9 cellular contexts compared by ENCODE assay signal in genomic region chrX:96372313-96373046, GRCh38.
DNase-seq lines count a peak whose midpoint lies in the region; ATAC-seq, FAIRE-seq and TF ChIP-seq lines count a peak whose summit lies in the region.
"Had no signal": no experiment of that assay in that cellular context is flagged by ENCODE, and none has a peak within 500 bp of the region (broad histone marks: within the 10 kb centered on the region; RNA-seq: fewer than 3 reads in every experiment).

No MANE protein-coding gene starts in this region.

- DNase-seq in DMS 273 treated with DMSO at 0.1 percent for 48 hours (lab: John Stamatoyannopoulos, UW) (peak; percentile 23), H54 (ENCODE audit: insufficient read length, low spot score) (peak; percentile 2), NCI-H2171 treated with DMSO at 0.1 percent for 48 hours (lab: John Stamatoyannopoulos, UW) (peak; percentile 65), cerebellar cortex (ENCODE audit: low spot score) (peak; percentile 3), lower lobe of right lung (no peak), posterior vena cava (ENCODE audit: low spot score) (no peak), DMS79 treated with DMSO at 0.1 percent for 48 hours (lab: John Stamatoyannopoulos, UW) (no peak), NCI-H69 (lab: John Stamatoyannopoulos, UW) (no peak)

- TF ChIP-seq CTCF in lower lobe of right lung (IDR thresholded peaks at IDR 0.05) = peak; percentile 64

- ATAC-seq in lower lobe of right lung = peak in 1 of 2 donors; percentile 78

- H3K9me3 ChIP-seq in lower lobe of right lung = no peaks in the 10 kb centered on the region
- H3K9me3 ChIP-seq: neutrophil had no signal

- H3K36me3 ChIP-seq in lower lobe of right lung = no peaks in the 10 kb centered on the region
- H3K36me3 ChIP-seq: neutrophil had no signal

- no peaks in the 10 kb centered on the region for H3K27me3 ChIP-seq in lower lobe of right lung (ENCODE audit: low read depth)
- H3K27me3 ChIP-seq: neutrophil had no signal

- H3K4me1 ChIP-seq in lower lobe of right lung = no peaks in the 10 kb centered on the region

- no peak for TF ChIP-seq POLR2A in H54 (IDR thresholded peaks at IDR 0.05; ENCODE audit: low read depth, low read length)

- intact Hi-C loops in lower lobe of right lung (cut with DNase I) (no loop called here), posterior vena cava (cut with DNase I) (no loop called here)

- no peak overlapping the region for H3K4me3 ChIP-seq in lower lobe of right lung

- peak; percentile 27 for FAIRE-seq in H54 (lab: Jason Lieb, UNC)

- no peak overlapping the region for H3K27ac ChIP-seq in lower lobe of right lung
- H3K27ac ChIP-seq: neutrophil had no signal

Comparison
In these comparisons a context has a peak if more than half of its experiments do, and no peak if none do; other contexts are left out.
1. DNase-seq: peak in DMS 273 treated with DMSO at 0.1 percent for 48 hours (single experiment), H54 (single experiment), NCI-H2171 treated with DMSO at 0.1 percent for 48 hours (single experiment) and cerebellar cortex (single experiment); none in lower lobe of right lung (single experiment), posterior vena cava (single experiment), DMS79 treated with DMSO at 0.1 percent for 48 hours (single experiment) and NCI-H69 (single experiment).